ENCODE assay signal across 25 cellular contexts in the genomic region with DNA sequence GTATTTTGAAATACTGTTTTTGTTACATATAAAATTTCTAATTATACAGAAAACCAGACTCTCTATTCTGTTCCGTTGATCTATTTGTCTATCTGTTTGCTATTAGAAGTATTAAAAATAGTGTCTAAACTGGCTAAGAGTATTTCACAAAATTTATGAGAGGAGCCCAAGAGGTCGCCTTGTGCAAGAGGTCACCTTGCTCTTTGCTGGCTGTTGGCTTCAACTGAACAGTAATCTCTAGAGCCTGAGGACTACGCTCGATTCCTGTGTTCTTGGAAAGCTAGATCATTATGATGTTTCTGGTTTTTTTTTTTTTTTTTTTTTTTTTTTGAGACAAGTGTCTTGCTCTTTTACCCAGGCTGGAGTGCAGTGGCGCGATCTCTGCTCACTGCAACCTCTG.
"Had no signal": no experiment of that assay in that cellular context is flagged by ENCODE, and none has a peak within 500 bp of the region (broad histone marks: within the 10 kb centered on the region; RNA-seq: fewer than 3 reads in every experiment).

No MANE protein-coding gene starts in this region.

- H3K4me3 ChIP-seq: esophagus muscularis mucosa, lung, mucosa of descending colon, psoas muscle had no signal

- H3K27ac ChIP-seq: esophagus muscularis mucosa, neutrophil, parathyroid adenoma, psoas muscle had no signal

- FAIRE-seq: colon, endothelial cell of umbilical vein had no signal

- H3K79me2 ChIP-seq: parathyroid adenoma had no signal

- H3K4me1 ChIP-seq: esophagus muscularis mucosa, parathyroid adenoma, psoas muscle had no signal

- H3K27me3 ChIP-seq: esophagus muscularis mucosa, neutrophil had no signal

- H2AFZ ChIP-seq: parathyroid adenoma had no signal

- DNase-seq: central memory CD4-positive, alpha-beta T cell; effector CD8-positive, alpha-beta T cell; endodermal cell; foreskin melanocyte; hypothalamus; immature natural killer cell; islet precursor cell; kidney glomerular epithelial cell; left colon; left ventricle myocardium superior; mesenchymal stem cell; mucosa of descending colon; naive B cell; psoas muscle; small intestine; stimulated activated CD4-positive, alpha-beta T cell treated with anti-CD3 and anti-CD28 coated beads, Interleukin-15, amount 100 ng/mL, for 24 hours; stimulated activated CD4-positive, alpha-beta T cell treated with anti-CD3 and anti-CD28 coated beads, Interleukin-2, amount 100 ng/mL, for 48 hours; stimulated activated naive B cell treated with anti-CD40 and anti-IgM and Interleukin-4, amounts not matched to agents 10 μg/mL and 1 μg/mL and 100 μg/mL, for 72 hours; trophoblast cell had no signal

- H3K9ac ChIP-seq: parathyroid adenoma had no signal

- H3K9me3 ChIP-seq: esophagus muscularis mucosa, mucosa of descending colon, neutrophil, psoas muscle had no signal

- H3K36me3 ChIP-seq: esophagus muscularis mucosa, neutrophil had no signal
